ENCODE assay signal across 8 cellular contexts in genomic region chr9:21559402-21560280, GRCh38.
DNase-seq lines count a peak whose midpoint lies in the region; ATAC-seq and TF ChIP-seq lines count a peak whose summit lies in the region.

No MANE protein-coding gene starts in this region.

- H3K4me2 ChIP-seq in MM.1S (ENCODE audit: low read depth, low read length): peak overlapping the region; percentile 50

- no peaks in the 10 kb centered on the region for H3K4me1 ChIP-seq in MM.1S (ENCODE audit: low read length)
- peaks cover 0 to 6% of the 10 kb centered on the region in 2 donors for H3K4me1 ChIP-seq in thyroid gland

- TF ChIP-seq CTCF in CD4-positive, alpha-beta T cell (IDR thresholded peaks at IDR 0.05): no peak
- no peak for TF ChIP-seq CTCF in MM.1S (IDR thresholded peaks at IDR 0.05; ENCODE audit: low read length)
- peak in 1 of 3 experiments; percentile 12 for TF ChIP-seq CTCF in nephron (IDR thresholded peaks at IDR 0.05; ENCODE audit: unreplicated experiment in 3 of 3)
- TF ChIP-seq CTCF in thyroid gland (IDR thresholded peaks at IDR 0.05): peak in 1 of 6 experiments; percentile 11

- H3K27me3 Mint-ChIP-seq in CD4-positive, alpha-beta T cell: peaks cover 46% of the 10 kb centered on the region
- peaks cover 50% of the 10 kb centered on the region for H3K27me3 Mint-ChIP-seq in activated T-cell treated with anti-CD3 and anti-CD28 coated beads, Interleukin-2, amount 50 U/mL, for 4 hours (ENCODE audit: low read depth)
- peaks cover 90% of the 10 kb centered on the region for H3K27me3 Mint-ChIP-seq in nephron (ENCODE audit: low read depth)

- no peaks in the 10 kb centered on the region for H3F3A ChIP-seq in MM.1S (ENCODE audit: insufficient read depth, low read length)

- H3K27me3 ChIP-seq in CD4-positive, alpha-beta T cell (ENCODE audit: control insufficient read depth, insufficient read depth, low read length): peaks cover 45% of the 10 kb centered on the region
- no peaks in the 10 kb centered on the region for H3K27me3 ChIP-seq in MM.1S (replicated peaks; ENCODE audit: insufficient read depth, low read length)
- no peaks in the 10 kb centered on the region for H3K27me3 ChIP-seq in thyroid gland

- H3K4me3 ChIP-seq in MM.1S (ENCODE audit: low read length) (peak overlapping the region; percentile 47), thyroid gland (replicated peaks in 1 of 3) (peak overlapping the region; percentile 41 to 67 (median 55))

- ATAC-seq in CD4-positive, alpha-beta T cell (ENCODE audit: poor library complexity): peak; percentile 80
- peak; percentile 57 for ATAC-seq in GM21576 (IDR thresholded peaks at IDR 0.05; ENCODE audit: unreplicated experiment)
- ATAC-seq in activated T-cell treated with anti-CD3 and anti-CD28 coated beads, Interleukin-2, amount 50 U/mL, for 4 hours: peak; percentile 81 to 83

- CTCF ChIA-PET in CD4-positive, alpha-beta T cell (lab: Charles Lee): interaction anchor here (0.6 to 1.2 kb wide), 4 partner anchors 12 to 233 kb away, joined by 3 to 6 read pairs (median 4); no protein-coding TSS in a partner anchor

- peak overlapping the region; percentile 68 for H3K27ac Mint-ChIP-seq in CD4-positive, alpha-beta T cell
- no peak overlapping the region for H3K27ac Mint-ChIP-seq in nephron

- intact Hi-C loops in CD4-positive, alpha-beta T cell (cut with DNase I, micrococcal nuclease): loop anchor here (2.0 to 10.0 kb wide), 4 partner anchors 15 to 225 kb away; partner anchors contain the start of gene KLHL9 (in 1 of the 2)
- intact Hi-C loops in thyroid gland (cut with DNase I): no loop called here

- peak overlapping the region; percentile 45; the same call in 1 of the 2 replicates for H2AFZ ChIP-seq in MM.1S (ENCODE audit: low read length)

- TF ChIP-seq POLR2A in thyroid gland (IDR thresholded peaks at IDR 0.05): peak in 1 of 2 donors; percentile 71

- no peaks in the 10 kb centered on the region for H3K9me3 Mint-ChIP-seq in CD4-positive, alpha-beta T cell
- no peaks in the 10 kb centered on the region for H3K9me3 Mint-ChIP-seq in activated T-cell treated with anti-CD3 and anti-CD28 coated beads, Interleukin-2, amount 50 U/mL, for 4 hours
- no peaks in the 10 kb centered on the region for H3K9me3 Mint-ChIP-seq in nephron

- POLR2A ChIA-PET in CD4-positive, alpha-beta T cell (lab: Charles Lee): interaction anchor here (0.9 to 2.0 kb wide), 7 partner anchors 10 to 224 kb away, joined by 3 to 19 read pairs (median 7); partner anchors contain the start of gene KLHL9

- H3K9me3 ChIP-seq in CD4-positive, alpha-beta T cell (ENCODE audit: control insufficient read depth, low read length): no peaks in the 10 kb centered on the region
- H3K9me3 ChIP-seq in MM.1S (replicated peaks; ENCODE audit: insufficient read depth, low read length) (no peaks in the 10 kb centered on the region), thyroid gland (no peaks in the 10 kb centered on the region)

- H3K36me3 Mint-ChIP-seq in CD4-positive, alpha-beta T cell (ENCODE audit: low read depth): peaks cover 7% of the 10 kb centered on the region
- H3K36me3 Mint-ChIP-seq in activated T-cell treated with anti-CD3 and anti-CD28 coated beads, Interleukin-2, amount 50 U/mL, for 4 hours (ENCODE audit: insufficient read depth): peaks cover 2% of the 10 kb centered on the region
- no peaks in the 10 kb centered on the region for H3K36me3 Mint-ChIP-seq in nephron (ENCODE audit: low read depth)

- no peaks in the 10 kb centered on the region for H3K79me2 ChIP-seq in MM.1S (ENCODE audit: low read length)

- peak; percentile 20 to 55 (median 40) for DNase-seq in CD4-positive, alpha-beta T cell
- DNase-seq in MM.1S: peak; percentile 11
- DNase-seq in activated T-cell treated with anti-CD3 and anti-CD28 coated beads, Interleukin-2, amount 50 U/mL, for 4 hours: peak; percentile 42
- peak; percentile 59 for DNase-seq in fibroblast of gingiva (ENCODE audit: low read depth)
- DNase-seq in thyroid gland: peak; percentile 68 to 69
- DNase-seq in SHP77 treated with DMSO at 0.1 percent for 48 hours (lab: John Stamatoyannopoulos, UW): no peak

- peak overlapping the region; percentile 98 for H3K4me3 Mint-ChIP-seq in CD4-positive, alpha-beta T cell
- H3K4me3 Mint-ChIP-seq in activated T-cell treated with anti-CD3 and anti-CD28 coated beads, Interleukin-2, amount 50 U/mL, for 4 hours: peak overlapping the region; percentile 90
- peak overlapping the region; percentile 81 to 88 (median 86) for H3K4me3 Mint-ChIP-seq in nephron

- peaks cover 32% of the 10 kb centered on the region for H3K4me1 Mint-ChIP-seq in CD4-positive, alpha-beta T cell (ENCODE audit: low read depth)
- H3K4me1 Mint-ChIP-seq in activated T-cell treated with anti-CD3 and anti-CD28 coated beads, Interleukin-2, amount 50 U/mL, for 4 hours (ENCODE audit: low read depth): peaks cover 22% of the 10 kb centered on the region
- peaks cover 11% of the 10 kb centered on the region for H3K4me1 Mint-ChIP-seq in nephron

- H3K9me2 ChIP-seq in MM.1S (replicated peaks; ENCODE audit: insufficient read depth, low read length): no peaks in the 10 kb centered on the region

- WGBS in thyroid gland, 2 donors: 2 to 9% methylated on average over 15 to 17 of the region's 88 CpGs

- no peak overlapping the region for H3K9ac ChIP-seq in MM.1S (ENCODE audit: low read length)

- no peaks in the 10 kb centered on the region for H4K20me1 ChIP-seq in MM.1S (ENCODE audit: insufficient read depth, low read length)

- H3K27ac ChIP-seq in CD4-positive, alpha-beta T cell (ENCODE audit: low read depth, low read length): no peak overlapping the region
- no peak overlapping the region for H3K27ac ChIP-seq in MM.1S (ENCODE audit: low read length)
- peak overlapping the region in 2 of 3 donors; percentile 10 to 60 for H3K27ac ChIP-seq in thyroid gland

- H3K36me3 ChIP-seq in MM.1S (replicated peaks; ENCODE audit: insufficient read depth, low read length) (no peaks in the 10 kb centered on the region), thyroid gland (no peaks in the 10 kb centered on the region)

Comparison
In these comparisons a context has a peak if more than half of its experiments do, and no peak if none do; other contexts are left out.
1. H3K27ac ChIP-seq: peak in thyroid gland (2 of 3); none in CD4-positive, alpha-beta T cell (single experiment) and MM.1S (single experiment).
2. Peak in every context shown above with its lines, with median percentiles within 50 percentile points of each other: ATAC-seq and H3K4me3 Mint-ChIP-seq.